ENCODE assay signal across 8 cellular contexts in genomic region chr1:153776352-153776751, GRCh38. TPM values are rescaled to one million over a fixed set of nuclear protein-coding genes. Genes with fewer than 3 reads are reported as not detected.
A peak's percentile ranks its signal among the peaks of the same experiment; 100 is the strongest.
DNase-seq lines count a peak whose midpoint lies in the region; ATAC-seq lines count a peak whose summit lies in the region.

No MANE protein-coding gene starts in this region.

- DNase-seq in NCI-H1105 treated with DMSO at 0.1 percent for 48 hours (lab: John Stamatoyannopoulos, UW) (peak; percentile 23), NCI-H1105 (lab: John Stamatoyannopoulos, UW) (no peak), left colon (no peak)
- DNase-seq in stimulated activated naive CD8-positive, alpha-beta T cell treated with anti-CD3 and anti-CD28 coated beads, Interleukin-15, amount 100 ng/mL, for 72 hours, result no peak
- no peak for DNase-seq in activated effector memory CD4-positive, alpha-beta T cell treated with Interleukin-2 at 50 U/mL for 16 hours
- no peak for DNase-seq in activated CD4-positive, CD25-positive, alpha-beta regulatory T cell treated with anti-CD3 and anti-CD28 coated beads, Interleukin-2, amount 50 U/mL, for 72 hours

- ATAC-seq in stimulated activated naive CD8-positive, alpha-beta T cell treated with anti-CD3 and anti-CD28 coated beads, Interleukin-15, amount 100 ng/mL, for 72 hours, result no peak
- no peak for ATAC-seq in left colon

- intact Hi-C loops in left colon (cut with DNase I, micrococcal nuclease), result no loop called here

- peaks cover 21% of the 10 kb centered on the region for H3K4me1 Mint-ChIP-seq in activated naive CD8-positive, alpha-beta T cell (ENCODE audit: low read depth)
- H3K4me1 Mint-ChIP-seq in stimulated activated naive CD8-positive, alpha-beta T cell treated with anti-CD3 and anti-CD28 coated beads, Interleukin-15, amount 100 ng/mL, for 72 hours, result peaks cover 47% of the 10 kb centered on the region

- H3K4me3 ChIP-seq in iPS-18c (ENCODE audit: insufficient read depth, low read depth, low read length), result peak overlapping the region; percentile 89

- no peaks in the 10 kb centered on the region for H3K27me3 Mint-ChIP-seq in activated naive CD8-positive, alpha-beta T cell
- no peaks in the 10 kb centered on the region for H3K27me3 Mint-ChIP-seq in stimulated activated naive CD8-positive, alpha-beta T cell treated with anti-CD3 and anti-CD28 coated beads, Interleukin-15, amount 100 ng/mL, for 72 hours

- H3K27ac Mint-ChIP-seq in activated naive CD8-positive, alpha-beta T cell, result no peak overlapping the region
- H3K27ac Mint-ChIP-seq in stimulated activated naive CD8-positive, alpha-beta T cell treated with anti-CD3 and anti-CD28 coated beads, Interleukin-15, amount 100 ng/mL, for 72 hours, result peak overlapping the region; percentile 11 to 95

- H3K9me3 ChIP-seq in iPS-18c (ENCODE audit: control insufficient read depth, insufficient read depth, low read length), result no peaks in the 10 kb centered on the region

- H3K4me3 Mint-ChIP-seq in activated naive CD8-positive, alpha-beta T cell, result peak overlapping the region; percentile 53
- H3K4me3 Mint-ChIP-seq in stimulated activated naive CD8-positive, alpha-beta T cell treated with anti-CD3 and anti-CD28 coated beads, Interleukin-15, amount 100 ng/mL, for 72 hours, result peak overlapping the region; percentile 80 to 86

- no peaks in the 10 kb centered on the region for H3K9me3 Mint-ChIP-seq in activated naive CD8-positive, alpha-beta T cell (ENCODE audit: low read depth)
- no peaks in the 10 kb centered on the region for H3K9me3 Mint-ChIP-seq in stimulated activated naive CD8-positive, alpha-beta T cell treated with anti-CD3 and anti-CD28 coated beads, Interleukin-15, amount 100 ng/mL, for 72 hours

- H3K36me3 Mint-ChIP-seq in activated naive CD8-positive, alpha-beta T cell, result no peaks in the 10 kb centered on the region

RNA-seq across cellular contexts. Expression of gene SLC27A3, which starts 1.1 kb away (rescaled TPM):
- 10 to 100 TPM; 22.5 to 24.8 TPM for total RNA-seq in left colon

RNA-seq across cellular contexts. Expression of gene INTS3, which starts 48.5 kb away (rescaled TPM):
- total RNA-seq in left colon, result 10 to 100 TPM; 25.8 to 28.1 TPM
